In genomic region chr1:9031077-9031476, GRCh38 we compare ENCODE assay signal across 1 cellular context.
TF ChIP-seq lines count a peak whose summit lies in the region.

No MANE protein-coding gene starts in this region.

TF ChIP-seq in K562, 482 proteins besides CTCF, POLR2A, EP300 and RAD21 (continued from another document):
- TF ChIP-seq ZNF280A (IDR thresholded peaks at IDR 0.05; ENCODE audit: low read depth, partially characterized antibody) (peak; percentile 80), CBX5 (IDR thresholded peaks at IDR 0.05; ENCODE audit: borderline replicate concordance, low read depth) (peak; percentile 61; the same call in 1 of the 2 replicates)
